ENCODE assay signal across 10 cellular contexts in the genomic region with DNA sequence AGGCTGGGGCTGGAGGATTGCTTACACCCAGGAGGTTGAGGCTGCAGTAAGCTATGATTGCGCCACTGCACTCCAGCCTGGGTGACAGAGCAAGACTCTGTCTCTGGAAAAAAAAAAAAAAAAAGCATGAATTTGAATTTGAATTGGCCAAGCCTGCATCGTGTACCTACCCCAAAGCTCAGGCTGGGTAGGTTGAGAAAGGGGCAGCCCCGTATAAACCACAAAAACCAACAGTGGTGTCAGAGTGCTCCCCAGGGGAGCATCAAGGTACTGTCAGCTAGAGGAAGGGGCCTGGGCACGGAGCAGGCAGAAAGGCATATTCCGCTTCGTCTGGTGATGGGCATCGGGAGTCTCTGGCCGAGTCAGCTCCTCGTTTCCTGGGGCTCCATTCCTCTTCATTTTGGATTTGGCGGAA. TPM values are rescaled to one million over a fixed set of nuclear protein-coding genes. Genes with fewer than 3 reads are reported as not detected.
DNase-seq lines count a peak whose midpoint lies in the region; ATAC-seq, FAIRE-seq and TF ChIP-seq lines count a peak whose summit lies in the region.
"Had no signal": no experiment of that assay in that cellular context is flagged by ENCODE, and none has a peak within 500 bp of the region (broad histone marks: within the 10 kb centered on the region; RNA-seq: fewer than 3 reads in every experiment).

No MANE protein-coding gene starts in this region.

- H3K4me2 ChIP-seq in H1 (ENCODE audit: insufficient read depth in 1 of 2, low read depth in 2 of 2, low read length in 2 of 2): no peak overlapping the region

- TF ChIP-seq POLR2A in H1 (IDR thresholded peaks at IDR 0.05; ENCODE audit: control extremely low read depth in 1 of 2, low read depth in 2 of 2, low read length in 2 of 2): no peak
- TF ChIP-seq POLR2A in lower leg skin (IDR thresholded peaks at IDR 0.05): no peak

- H3K4me3 ChIP-seq in CD8-positive, alpha-beta memory T cell (ENCODE audit: low read length): no peak overlapping the region
- H3K4me3 ChIP-seq in H1 (ENCODE audit: extremely low read depth in 1 of 4, insufficient read depth in 2 of 4, low read depth in 3 of 4, low read length in 4 of 4) (no peak overlapping the region), lower leg skin (ENCODE audit: low read depth, poor library complexity, severe bottlenecking) (no peak overlapping the region)

- H3K27me3 Mint-ChIP-seq in CD8-positive, alpha-beta memory T cell: peaks cover 0 to 1% of the 10 kb centered on the region in 2 donors
- peaks cover 5% of the 10 kb centered on the region for H3K27me3 Mint-ChIP-seq in T-helper 2 cell treated with Interferon-gamma antibody and Interleukin-4, amounts not matched to agents 5 μg/mL and 100 μg/mL, for 36 hours (ENCODE audit: low read depth)
- no peaks in the 10 kb centered on the region for H3K27me3 Mint-ChIP-seq in endothelial cell (ENCODE audit: unreplicated experiment)

- H4K5ac ChIP-seq in H1 (ENCODE audit: insufficient read length, low read depth, low read length): no peak overlapping the region

- peak; percentile 56 to 57 for TF ChIP-seq RAD21 in H1 (IDR thresholded peaks at IDR 0.05 in 1 of 2, conservative IDR thresholded peaks at IDR 0.05 in 1 of 2; ENCODE audit: low read depth in 2 of 2, low read length in 2 of 2)

- CTCF ChIA-PET in CD8-positive, alpha-beta memory T cell (lab: Charles Lee): interaction anchor here (0.7 to 2.7 kb wide), 8 partner anchors 12 to 455 kb away, joined by 4 to 28 read pairs (median 6); no protein-coding TSS in a partner anchor
- CTCF ChIA-PET in H1 (lab: Charles Lee; ENCODE audit: partially characterized antibody): interaction anchor here (0.9 to 10.9 kb wide), 6 partner anchors 10 to 765 kb away, joined by 3 to 92 read pairs (median 3); no protein-coding TSS in a partner anchor

- peaks cover 0 to 1% of the 10 kb centered on the region in 2 experiments for H4K20me1 ChIP-seq in H1 (replicated peaks in 1 of 2; ENCODE audit: control insufficient read depth in 1 of 2, insufficient read depth in 2 of 2, low read length in 2 of 2)

- no peak overlapping the region for H3K27ac Mint-ChIP-seq in CD8-positive, alpha-beta memory T cell
- H3K27ac Mint-ChIP-seq in T-helper 2 cell treated with Interferon-gamma antibody and Interleukin-4, amounts not matched to agents 5 μg/mL and 100 μg/mL, for 36 hours: no peak overlapping the region
- H3K27ac Mint-ChIP-seq in endothelial cell (ENCODE audit: unreplicated experiment): no peak overlapping the region

- no peak overlapping the region for H2BK5ac ChIP-seq in H1 (ENCODE audit: low read depth, low read length)

- no peaks in the 10 kb centered on the region for H3K79me1 ChIP-seq in H1 (ENCODE audit: low read depth, low read length)

- no peak overlapping the region for H3K27ac ChIP-seq in CD8-positive, alpha-beta memory T cell (ENCODE audit: low read depth, low read length)
- H3K27ac ChIP-seq in H1 (ENCODE audit: low read depth, low read length): no peak overlapping the region

- no peaks in the 10 kb centered on the region for H3K27me3 ChIP-seq in CD8-positive, alpha-beta memory T cell (ENCODE audit: insufficient read depth, low read length, poor library complexity, severe bottlenecking)
- H3K27me3 ChIP-seq in H1 (replicated peaks in 1 of 4; ENCODE audit: control insufficient read depth in 3 of 4, extremely low read depth in 1 of 4, insufficient read depth in 3 of 4, low read length in 3 of 4): no peaks in the 10 kb centered on the region
- H3K27me3 ChIP-seq: BE2C had no signal

- H2AFZ ChIP-seq in H1 (ENCODE audit: low read length): no peak overlapping the region

- 75% methylated on average over 10 of the region's 10 CpGs; no CpG with 5 or more reads in 1 of the 2 experiments for WGBS in H1 (ENCODE audit: extremely low coverage in 1 of 2, insufficient coverage in 1 of 2, insufficient read length in 1 of 2, insufficient replicate concordance in 2 of 2, low coverage in 1 of 2, low lambda C conversion rate in 2 of 2, missing lambda C conversion rate in 1 of 2), 2 experiments
- 62 to 70% methylated on average over 10 of the region's 10 CpGs for WGBS in lower leg skin, 2 donors

- POLR2A ChIA-PET in CD8-positive, alpha-beta memory T cell (lab: Charles Lee): interaction anchor here (0.6 to 1.0 kb wide), 3 partner anchors 10 to 51 kb away, joined by 3 read pairs; no protein-coding TSS in a partner anchor
- POLR2A ChIA-PET in H1 (lab: Charles Lee; ENCODE audit: partially characterized antibody): interaction anchor here (1.0 kb wide), 1 partner anchor 11 kb away, joined by 4 read pairs; no protein-coding TSS in a partner anchor

- H3K4me1 Mint-ChIP-seq in CD8-positive, alpha-beta memory T cell: peaks cover 16 to 20% (median 17%) of the 10 kb centered on the region in 3 donors
- peaks cover 14% of the 10 kb centered on the region for H3K4me1 Mint-ChIP-seq in T-helper 2 cell treated with Interferon-gamma antibody and Interleukin-4, amounts not matched to agents 5 μg/mL and 100 μg/mL, for 36 hours (ENCODE audit: low read depth)
- H3K4me1 Mint-ChIP-seq in endothelial cell (ENCODE audit: unreplicated experiment): no peaks in the 10 kb centered on the region

- H3K23me2 ChIP-seq in H1 (ENCODE audit: low read depth, low read length): no peaks in the 10 kb centered on the region

- DNase-seq in CD8-positive, alpha-beta memory T cell: peak in 4 of 5 donors; percentile 18 to 70 (median 52)
- DNase-seq in T-helper 2 cell treated with Interferon-gamma antibody and Interleukin-4, amounts not matched to agents 5 μg/mL and 100 μg/mL, for 36 hours (ENCODE audit: low spot score): peak; percentile 40
- DNase-seq in H1 (ENCODE audit: low read depth in 1 of 2, low spot score in 2 of 2): no peak
- DNase-seq in lower leg skin (ENCODE audit: low spot score in 2 of 2): no peak
- DNase-seq in GM19238 (ENCODE audit: insufficient read length, low spot score): no peak
- no peak for DNase-seq in endothelial cell (ENCODE audit: low spot score)
- DNase-seq in GM19240 (ENCODE audit: insufficient read length, low spot score): no peak
- DNase-seq: BE2C had no signal

- no peaks in the 10 kb centered on the region for H3K9me3 ChIP-seq in CD8-positive, alpha-beta memory T cell (ENCODE audit: low read length)
- no peaks in the 10 kb centered on the region for H3K9me3 ChIP-seq in H1 (ENCODE audit: insufficient read depth in 2 of 2, low read depth in 1 of 2, low read length in 1 of 2)
- H3K9me3 ChIP-seq: BE2C had no signal

- H3K4ac ChIP-seq in H1 (replicated peaks; ENCODE audit: insufficient read length, low read depth, low read length): no peak overlapping the region

- H3K36me3 ChIP-seq in CD8-positive, alpha-beta memory T cell (ENCODE audit: insufficient read depth, low read length): no peaks in the 10 kb centered on the region
- no peaks in the 10 kb centered on the region for H3K36me3 ChIP-seq in H1 (ENCODE audit: control insufficient read depth in 2 of 4, insufficient read depth in 4 of 4, low read length in 3 of 4)
- H3K36me3 ChIP-seq: BE2C had no signal

- H3K14ac ChIP-seq in H1 (ENCODE audit: insufficient read length): no peak overlapping the region

- no peak overlapping the region for H3K9ac ChIP-seq in H1 (replicated peaks in 1 of 4; ENCODE audit: extremely low read depth in 1 of 4, low read depth in 3 of 4, low read length in 3 of 4)

- TF ChIP-seq EP300 in H1 (IDR thresholded peaks at IDR 0.05; ENCODE audit: borderline replicate concordance in 1 of 2, low read depth in 2 of 2, low read length in 2 of 2): no peak

- H4K8ac ChIP-seq in H1 (ENCODE audit: extremely low read depth, insufficient read depth, low read length): no peak overlapping the region

- H3K79me2 ChIP-seq in H1 (ENCODE audit: control insufficient read depth in 1 of 2, insufficient read depth in 2 of 2, low read length in 2 of 2): no peaks in the 10 kb centered on the region

- H3K4me1 ChIP-seq in CD8-positive, alpha-beta memory T cell (ENCODE audit: insufficient read depth, low read length): no peaks in the 10 kb centered on the region
- H3K4me1 ChIP-seq in H1 (replicated peaks in 1 of 4; ENCODE audit: control insufficient read depth in 3 of 4, insufficient read depth in 4 of 4, low read length in 3 of 4): no peaks in the 10 kb centered on the region
- H3K4me1 ChIP-seq: BE2C had no signal

- H4K91ac ChIP-seq in H1 (replicated peaks; ENCODE audit: insufficient read length, low read length): no peak overlapping the region

- H2BK120ac ChIP-seq in H1 (replicated peaks; ENCODE audit: low read depth, low read length): no peak overlapping the region

- no peaks in the 10 kb centered on the region for H3K9me3 Mint-ChIP-seq in CD8-positive, alpha-beta memory T cell
- no peaks in the 10 kb centered on the region for H3K9me3 Mint-ChIP-seq in T-helper 2 cell treated with Interferon-gamma antibody and Interleukin-4, amounts not matched to agents 5 μg/mL and 100 μg/mL, for 36 hours
- no peaks in the 10 kb centered on the region for H3K9me3 Mint-ChIP-seq in endothelial cell (ENCODE audit: unreplicated experiment)

- peak in 2 of 3 experiments; percentile 22 to 26; a peak in 2 of 4 replicates for TF ChIP-seq CTCF in H1 (IDR thresholded peaks at IDR 0.05; ENCODE audit: control extremely low read depth in 1 of 3, insufficient read depth in 1 of 3, low read depth in 1 of 3, low read length in 3 of 3)
- no peak for TF ChIP-seq CTCF in lower leg skin (IDR thresholded peaks at IDR 0.05)
- no peak for TF ChIP-seq CTCF in endothelial cell (IDR thresholded peaks at IDR 0.05; ENCODE audit: unreplicated experiment)

- FAIRE-seq in H1 (lab: Jason Lieb, UNC): no peak
- FAIRE-seq: keratinocyte had no signal

- no peak overlapping the region for H3K23ac ChIP-seq in H1 (ENCODE audit: insufficient read length)

- intact Hi-C loops in lower leg skin (cut with DNase I; ENCODE audit: low total_unique reads): no loop called here

- peak; percentile 93 for ATAC-seq in GM21576 (IDR thresholded peaks at IDR 0.05; ENCODE audit: unreplicated experiment)

- no peak overlapping the region for H2BK12ac ChIP-seq in H1 (ENCODE audit: low read depth, low read length)

- H2BK15ac ChIP-seq in H1 (ENCODE audit: low read length): no peak overlapping the region

- peaks cover 4 to 33% (median 6%) of the 10 kb centered on the region in 3 donors for H3K36me3 Mint-ChIP-seq in CD8-positive, alpha-beta memory T cell
- H3K36me3 Mint-ChIP-seq in T-helper 2 cell treated with Interferon-gamma antibody and Interleukin-4, amounts not matched to agents 5 μg/mL and 100 μg/mL, for 36 hours (ENCODE audit: low read depth): peaks cover 13% of the 10 kb centered on the region
- H3K36me3 Mint-ChIP-seq in endothelial cell (ENCODE audit: low read depth, unreplicated experiment): no peaks in the 10 kb centered on the region

- no peak overlapping the region for H3K18ac ChIP-seq in H1 (ENCODE audit: extremely low read depth, low read length)

- H3K4me3 Mint-ChIP-seq in CD8-positive, alpha-beta memory T cell: no peak overlapping the region
- no peak overlapping the region for H3K4me3 Mint-ChIP-seq in T-helper 2 cell treated with Interferon-gamma antibody and Interleukin-4, amounts not matched to agents 5 μg/mL and 100 μg/mL, for 36 hours
- no peak overlapping the region for H3K4me3 Mint-ChIP-seq in endothelial cell (ENCODE audit: unreplicated experiment)

- no peak overlapping the region for H2AK5ac ChIP-seq in H1 (ENCODE audit: low read depth, low read length)

- H2BK20ac ChIP-seq in H1 (ENCODE audit: low read length): no peak overlapping the region

- no peak overlapping the region for H3K56ac ChIP-seq in H1 (replicated peaks; ENCODE audit: insufficient read length, low read depth, low read length)

RNA-seq across cellular contexts. Expression of a gene that starts 40.9 kb away (rescaled TPM):
- total RNA-seq in CD8-positive, alpha-beta memory T cell: 1 to 10 TPM; 1.2 to 1.4 TPM
- 6.3 TPM for polyA plus RNA-seq in CD8-positive, alpha-beta memory T cell
- total RNA-seq in H1 (2021; fragmentation: NEBNext Ultra II Directional; extraction: Animal tissue kit (Norgen Biotek cat#: 25700)): 63.4 and 63.8 TPM in 2 replicates
- polyA plus RNA-seq in H1 (2011; rRNA removed): 24.0 and 28.9 TPM in 2 replicates
- polyA plus RNA-seq in H1 (2011; cell fraction: cytosol; rRNA removed): 25.1 TPM
- 165 TPM for polyA plus RNA-seq in H1 (2011; cell fraction: nucleus; rRNA removed)
- polyA plus RNA-seq in H1 (2012, experiment 1 of 2): 26.1 to 39.5 TPM (median 30.8 TPM) in 4 replicates
- polyA plus RNA-seq in H1 (2012, experiment 2 of 2): 16.1 TPM
- 22.5 TPM for polyA plus RNA-seq in H1 (2013, experiment 1 of 2)
- 22.8 TPM for polyA plus RNA-seq in H1 (2013, experiment 2 of 2)
- 27.1 and 37.8 TPM in 2 replicates for polyA minus RNA-seq in H1 (2011; rRNA and poly(A)+ RNA removed)
- 18.9 TPM for polyA minus RNA-seq in H1 (2011; cell fraction: cytosol; rRNA and poly(A)+ RNA removed)
- polyA minus RNA-seq in H1 (2011; cell fraction: nucleus; rRNA and poly(A)+ RNA removed): 28.5 TPM
- total RNA-seq in lower leg skin: 10 to 100 TPM in 3 of 4 donors, 1 to 10 TPM in 1; 9.2 to 15.3 (median 12.8) TPM
- 10.6 TPM for total RNA-seq in endothelial cell (ENCODE audit: unreplicated experiment)

Comparison
In these comparisons a context has a peak if more than half of its experiments do, and no peak if none do; other contexts are left out.
1. DNase-seq: peak in CD8-positive, alpha-beta memory T cell (4 of 5) and T-helper 2 cell treated with Interferon-gamma antibody and Interleukin-4, amounts not matched to agents 5 μg/mL and 100 μg/mL, for 36 hours (single experiment); none in H1 (0 of 2), lower leg skin (0 of 2), GM19238 (single experiment), endothelial cell (single experiment) and GM19240 (single experiment).
2. CTCF ChIP-seq: peak in H1 (2 of 3); none in lower leg skin (0 of 3) and endothelial cell (single experiment).